1 cellular context compared by ENCODE assay signal in the genomic region with DNA sequence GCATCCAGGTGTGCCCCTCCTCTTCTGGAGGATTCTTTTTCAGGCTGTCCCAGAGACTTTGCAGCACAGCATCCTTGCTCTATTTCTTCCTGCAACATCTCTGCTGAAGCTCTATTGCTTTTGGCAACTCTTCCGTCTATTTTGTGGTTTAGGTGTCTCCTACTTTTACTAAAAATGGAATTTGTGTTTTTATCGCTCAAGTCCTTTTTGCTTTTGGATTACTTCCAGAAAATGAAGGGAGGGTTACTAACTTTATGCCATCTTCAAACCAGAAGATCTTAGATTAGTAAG.
TF ChIP-seq lines count a peak whose summit lies in the region.

No MANE protein-coding gene starts in this region.

TF ChIP-seq in GM23338, 12 proteins besides CTCF, POLR2A, EP300 and RAD21 (continued from another document):
- TF ChIP-seq, protein P1, sequence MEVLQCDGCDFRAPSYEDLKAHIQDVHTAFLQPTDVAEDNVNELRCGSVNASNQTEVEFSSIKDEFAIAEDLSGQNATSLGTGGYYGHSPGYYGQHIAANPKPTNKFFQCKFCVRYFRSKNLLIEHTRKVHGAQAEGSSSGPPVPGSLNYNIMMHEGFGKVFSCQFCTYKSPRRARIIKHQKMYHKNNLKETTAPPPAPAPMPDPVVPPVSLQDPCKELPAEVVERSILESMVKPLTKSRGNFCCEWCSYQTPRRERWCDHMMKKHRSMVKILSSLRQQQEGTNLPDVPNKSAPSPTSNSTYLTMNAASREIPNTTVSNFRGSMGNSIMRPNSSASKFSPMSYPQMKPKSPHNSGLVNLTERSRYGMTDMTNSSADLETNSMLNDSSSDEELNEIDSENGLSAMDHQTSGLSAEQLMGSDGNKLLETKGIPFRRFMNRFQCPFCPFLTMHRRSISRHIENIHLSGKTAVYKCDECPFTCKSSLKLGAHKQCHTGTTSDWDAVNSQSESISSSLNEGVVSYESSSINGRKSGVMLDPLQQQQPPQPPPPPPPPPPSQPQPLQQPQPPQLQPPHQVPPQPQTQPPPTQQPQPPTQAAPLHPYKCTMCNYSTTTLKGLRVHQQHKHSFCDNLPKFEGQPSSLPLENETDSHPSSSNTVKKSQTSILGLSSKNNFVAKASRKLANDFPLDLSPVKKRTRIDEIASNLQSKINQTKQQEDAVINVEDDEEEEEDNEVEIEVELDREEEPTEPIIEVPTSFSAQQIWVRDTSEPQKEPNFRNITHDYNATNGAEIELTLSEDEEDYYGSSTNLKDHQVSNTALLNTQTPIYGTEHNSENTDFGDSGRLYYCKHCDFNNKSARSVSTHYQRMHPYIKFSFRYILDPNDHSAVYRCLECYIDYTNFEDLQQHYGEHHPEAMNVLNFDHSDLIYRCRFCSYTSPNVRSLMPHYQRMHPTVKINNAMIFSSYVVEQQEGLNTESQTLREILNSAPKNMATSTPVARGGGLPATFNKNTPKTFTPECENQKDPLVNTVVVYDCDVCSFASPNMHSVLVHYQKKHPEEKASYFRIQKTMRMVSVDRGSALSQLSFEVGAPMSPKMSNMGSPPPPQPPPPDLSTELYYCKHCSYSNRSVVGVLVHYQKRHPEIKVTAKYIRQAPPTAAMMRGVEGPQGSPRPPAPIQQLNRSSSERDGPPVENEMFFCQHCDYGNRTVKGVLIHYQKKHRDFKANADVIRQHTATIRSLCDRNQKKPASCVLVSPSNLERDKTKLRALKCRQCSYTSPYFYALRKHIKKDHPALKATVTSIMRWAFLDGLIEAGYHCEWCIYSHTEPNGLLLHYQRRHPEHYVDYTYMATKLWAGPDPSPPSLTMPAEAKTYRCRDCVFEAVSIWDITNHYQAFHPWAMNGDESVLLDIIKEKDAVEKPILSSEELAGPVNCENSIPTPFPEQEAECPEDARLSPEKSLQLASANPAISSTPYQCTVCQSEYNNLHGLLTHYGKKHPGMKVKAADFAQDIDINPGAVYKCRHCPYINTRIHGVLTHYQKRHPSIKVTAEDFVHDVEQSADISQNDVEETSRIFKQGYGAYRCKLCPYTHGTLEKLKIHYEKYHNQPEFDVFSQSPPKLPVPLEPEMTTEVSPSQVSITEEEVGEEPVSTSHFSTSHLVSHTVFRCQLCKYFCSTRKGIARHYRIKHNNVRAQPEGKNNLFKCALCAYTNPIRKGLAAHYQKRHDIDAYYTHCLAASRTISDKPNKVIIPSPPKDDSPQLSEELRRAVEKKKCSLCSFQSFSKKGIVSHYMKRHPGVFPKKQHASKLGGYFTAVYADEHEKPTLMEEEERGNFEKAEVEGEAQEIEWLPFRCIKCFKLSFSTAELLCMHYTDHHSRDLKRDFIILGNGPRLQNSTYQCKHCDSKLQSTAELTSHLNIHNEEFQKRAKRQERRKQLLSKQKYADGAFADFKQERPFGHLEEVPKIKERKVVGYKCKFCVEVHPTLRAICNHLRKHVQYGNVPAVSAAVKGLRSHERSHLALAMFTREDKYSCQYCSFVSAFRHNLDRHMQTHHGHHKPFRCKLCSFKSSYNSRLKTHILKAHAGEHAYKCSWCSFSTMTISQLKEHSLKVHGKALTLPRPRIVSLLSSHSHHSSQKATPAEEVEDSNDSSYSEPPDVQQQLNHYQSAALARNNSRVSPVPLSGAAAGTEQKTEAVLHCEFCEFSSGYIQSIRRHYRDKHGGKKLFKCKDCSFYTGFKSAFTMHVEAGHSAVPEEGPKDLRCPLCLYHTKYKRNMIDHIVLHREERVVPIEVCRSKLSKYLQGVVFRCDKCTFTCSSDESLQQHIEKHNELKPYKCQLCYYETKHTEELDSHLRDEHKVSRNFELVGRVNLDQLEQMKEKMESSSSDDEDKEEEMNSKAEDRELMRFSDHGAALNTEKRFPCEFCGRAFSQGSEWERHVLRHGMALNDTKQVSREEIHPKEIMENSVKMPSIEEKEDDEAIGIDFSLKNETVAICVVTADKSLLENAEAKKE (CRISPR knock-in tag; IDR thresholded peaks at IDR 0.05) = no peak
- TF ChIP-seq EZH2 (IDR thresholded peaks at IDR 0.05; ENCODE audit: low read depth, unreplicated experiment) = no peak
- TF ChIP-seq ZNF114 (CRISPR knock-in tag; IDR thresholded peaks at IDR 0.05) = no peak
- TF ChIP-seq, protein P2, sequence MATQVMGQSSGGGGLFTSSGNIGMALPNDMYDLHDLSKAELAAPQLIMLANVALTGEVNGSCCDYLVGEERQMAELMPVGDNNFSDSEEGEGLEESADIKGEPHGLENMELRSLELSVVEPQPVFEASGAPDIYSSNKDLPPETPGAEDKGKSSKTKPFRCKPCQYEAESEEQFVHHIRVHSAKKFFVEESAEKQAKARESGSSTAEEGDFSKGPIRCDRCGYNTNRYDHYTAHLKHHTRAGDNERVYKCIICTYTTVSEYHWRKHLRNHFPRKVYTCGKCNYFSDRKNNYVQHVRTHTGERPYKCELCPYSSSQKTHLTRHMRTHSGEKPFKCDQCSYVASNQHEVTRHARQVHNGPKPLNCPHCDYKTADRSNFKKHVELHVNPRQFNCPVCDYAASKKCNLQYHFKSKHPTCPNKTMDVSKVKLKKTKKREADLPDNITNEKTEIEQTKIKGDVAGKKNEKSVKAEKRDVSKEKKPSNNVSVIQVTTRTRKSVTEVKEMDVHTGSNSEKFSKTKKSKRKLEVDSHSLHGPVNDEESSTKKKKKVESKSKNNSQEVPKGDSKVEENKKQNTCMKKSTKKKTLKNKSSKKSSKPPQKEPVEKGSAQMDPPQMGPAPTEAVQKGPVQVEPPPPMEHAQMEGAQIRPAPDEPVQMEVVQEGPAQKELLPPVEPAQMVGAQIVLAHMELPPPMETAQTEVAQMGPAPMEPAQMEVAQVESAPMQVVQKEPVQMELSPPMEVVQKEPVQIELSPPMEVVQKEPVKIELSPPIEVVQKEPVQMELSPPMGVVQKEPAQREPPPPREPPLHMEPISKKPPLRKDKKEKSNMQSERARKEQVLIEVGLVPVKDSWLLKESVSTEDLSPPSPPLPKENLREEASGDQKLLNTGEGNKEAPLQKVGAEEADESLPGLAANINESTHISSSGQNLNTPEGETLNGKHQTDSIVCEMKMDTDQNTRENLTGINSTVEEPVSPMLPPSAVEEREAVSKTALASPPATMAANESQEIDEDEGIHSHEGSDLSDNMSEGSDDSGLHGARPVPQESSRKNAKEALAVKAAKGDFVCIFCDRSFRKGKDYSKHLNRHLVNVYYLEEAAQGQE (IDR thresholded peaks at IDR 0.05; ENCODE audit: unreplicated experiment) = no peak
TF ChIP-seq in GM23338: peak in this region for 0.
